9 cellular contexts compared by ENCODE assay signal in the genomic region with DNA sequence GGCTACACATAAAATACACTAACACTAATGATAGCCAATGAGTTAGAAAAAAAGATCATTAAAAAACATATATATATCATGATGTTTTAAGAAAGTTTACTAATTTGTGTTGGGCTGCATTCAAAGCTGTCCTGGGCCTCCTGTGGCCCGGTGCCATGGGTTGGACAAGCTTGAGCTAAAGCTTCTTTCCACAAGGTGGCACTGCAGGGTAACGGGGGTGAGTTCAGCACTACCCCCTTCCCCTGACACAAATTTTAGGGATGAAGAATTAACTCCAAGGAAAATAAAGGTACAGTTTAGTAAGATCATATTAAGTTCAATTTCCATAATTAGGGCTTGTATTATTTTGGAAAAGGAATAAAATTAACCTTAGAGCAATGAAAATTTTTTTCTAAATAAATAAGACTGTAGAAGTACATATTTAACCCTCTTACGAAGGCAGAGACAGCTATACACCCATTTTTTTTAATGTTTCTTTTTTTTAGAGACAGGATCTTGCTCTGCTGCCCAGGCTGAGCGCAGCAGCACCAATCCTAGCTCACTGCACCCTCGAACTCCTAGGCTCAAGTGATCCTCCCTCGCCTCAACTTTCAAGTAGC. TPM values are rescaled to one million over a fixed set of nuclear protein-coding genes. Genes with fewer than 3 reads are reported as not detected.
A peak's percentile ranks its signal among the peaks of the same experiment; 100 is the strongest.
DNase-seq lines count a peak whose midpoint lies in the region; ATAC-seq and TF ChIP-seq lines count a peak whose summit lies in the region.
"Had no signal": no experiment of that assay in that cellular context is flagged by ENCODE, and none has a peak within 500 bp of the region (broad histone marks: within the 10 kb centered on the region; RNA-seq: fewer than 3 reads in every experiment).

No MANE protein-coding gene starts in this region.

- H3K9me2 ChIP-seq in PC-9 (ENCODE audit: insufficient read depth), result no peaks in the 10 kb centered on the region

- no TSS peak for BruUV-seq in PC-9 (replicated peaks; lab: Mats Ljungman, UMichigan)

- H3K79me2 ChIP-seq in PC-9 (ENCODE audit: low read depth) (no peaks in the 10 kb centered on the region), neural progenitor cell (ENCODE audit: low read depth) (no peaks in the 10 kb centered on the region)

- H3K36me3 ChIP-seq in CD8-positive, alpha-beta T cell (ENCODE audit: insufficient read depth, low read length), result no peaks in the 10 kb centered on the region
- H3K36me3 ChIP-seq in PC-9 (ENCODE audit: low read depth) (no peaks in the 10 kb centered on the region), neural progenitor cell (no peaks in the 10 kb centered on the region)

- no peak overlapping the region for H3K4me3 ChIP-seq in CD8-positive, alpha-beta T cell (ENCODE audit: low read depth, low read length)
- H3K4me3 ChIP-seq in PC-9 (no peak overlapping the region), fibroblast of pulmonary artery (replicated peaks; ENCODE audit: low read depth, low read length) (no peak overlapping the region), neural progenitor cell (no peak overlapping the region)

- H2AFZ ChIP-seq in PC-9 (no peak overlapping the region), neural progenitor cell (replicated peaks) (no peak overlapping the region)

- no peak overlapping the region for H3K9ac ChIP-seq in neural progenitor cell

- no peaks in the 10 kb centered on the region for H3K36me3 Mint-ChIP-seq in CD8-positive, alpha-beta T cell
- no peaks in the 10 kb centered on the region for H3K36me3 Mint-ChIP-seq in neural progenitor cell

- no peaks in the 10 kb centered on the region for H3K9me3 Mint-ChIP-seq in CD8-positive, alpha-beta T cell
- H3K9me3 Mint-ChIP-seq in neural progenitor cell, result no peaks in the 10 kb centered on the region
- H3K9me3 Mint-ChIP-seq: IgD-negative memory B cell had no signal

- H3K27me3 ChIP-seq in CD8-positive, alpha-beta T cell (ENCODE audit: insufficient read depth, low read length), result no peaks in the 10 kb centered on the region
- H3K27me3 ChIP-seq in PC-9 (ENCODE audit: insufficient read depth, low read depth), result no peaks in the 10 kb centered on the region
- no peaks in the 10 kb centered on the region for H3K27me3 ChIP-seq in neural progenitor cell

- intact Hi-C loops in CD8-positive, alpha-beta T cell (cut with DNase I, micrococcal nuclease), result loop anchor here (1.0 to 10.0 kb wide), 5 partner anchors 39 to 756 kb away; a partner anchor contains a TSS
- intact Hi-C loops in PC-9 (cut with micrococcal nuclease; ENCODE audit: unreplicated experiment), result loop anchor here (1.0 kb wide), 3 partner anchors 102 to 267 kb away; no protein-coding TSS in a partner anchor

- CTCF ChIA-PET in CD8-positive, alpha-beta T cell (lab: Charles Lee), result interaction anchor here (0.5 to 12.2 kb wide), 29 partner anchors 9 to 1625 kb away, joined by 3 to 259 read pairs (median 5); a partner anchor contains a TSS
- CTCF ChIA-PET in PC-9 (lab: Charles Lee), result interaction anchor here (0.6 to 1.9 kb wide), 11 partner anchors 17 to 270 kb away, joined by 3 to 11 read pairs (median 5); no protein-coding TSS in a partner anchor

- no peak overlapping the region for H3K4me3 Mint-ChIP-seq in CD8-positive, alpha-beta T cell
- H3K4me3 Mint-ChIP-seq in neural progenitor cell, result no peak overlapping the region

- H3K4me1 Mint-ChIP-seq in CD8-positive, alpha-beta T cell (ENCODE audit: low read depth), result peaks cover 15% of the 10 kb centered on the region
- no peaks in the 10 kb centered on the region for H3K4me1 Mint-ChIP-seq in neural progenitor cell

- peak; percentile 78 for ATAC-seq in CD8-positive, alpha-beta T cell
- no peak for ATAC-seq in GM21381 (IDR thresholded peaks at IDR 0.05; ENCODE audit: unreplicated experiment)

- H3K4me2 ChIP-seq in PC-9, result no peak overlapping the region
- H3K4me2 ChIP-seq in neural progenitor cell, result no peak overlapping the region

- POLR2A ChIA-PET in CD8-positive, alpha-beta T cell (lab: Charles Lee), result no interaction called here
- POLR2A ChIA-PET in PC-9 (lab: Charles Lee; ENCODE audit: unreplicated experiment), result interaction anchor here (0.7 to 0.9 kb wide), 3 partner anchors 8 to 94 kb away, joined by 7 to 11 read pairs (median 10); no protein-coding TSS in a partner anchor

- 0 out of 2 replicates have a peak, but pooled peaks cover 6% of the 10 kb centered on the region for H4K20me1 ChIP-seq in PC-9 (ENCODE audit: insufficient read depth)
- H4K20me1 ChIP-seq in neural progenitor cell (ENCODE audit: low read depth), result no peaks in the 10 kb centered on the region

- peak; percentile 96 for TF ChIP-seq CTCF in CD8-positive, alpha-beta T cell (IDR thresholded peaks at IDR 0.05)
- TF ChIP-seq CTCF in PC-9 (conservative IDR thresholded peaks at IDR 0.05) (peak; percentile 92), fibroblast of pulmonary artery (IDR thresholded peaks at IDR 0.05; ENCODE audit: low read length, missing control alignments) (peak; percentile 85), neural progenitor cell (IDR thresholded peaks at IDR 0.05) (peak; percentile 95)

- no peak overlapping the region for H3K27ac ChIP-seq in CD8-positive, alpha-beta T cell (ENCODE audit: low read depth, low read length)
- H3K27ac ChIP-seq in PC-9 (no peak overlapping the region), neural progenitor cell (no peak overlapping the region), substantia nigra (ENCODE audit: low read depth, low read length, poor library complexity, severe bottlenecking) (no peak overlapping the region)

- no peaks in the 10 kb centered on the region for H3K4me1 ChIP-seq in CD8-positive, alpha-beta T cell (ENCODE audit: insufficient read depth, low read length)
- H3K4me1 ChIP-seq in PC-9 (replicated peaks; ENCODE audit: insufficient read depth), result no peaks in the 10 kb centered on the region
- H3K4me1 ChIP-seq in neural progenitor cell, result no peaks in the 10 kb centered on the region

- H3F3A ChIP-seq in PC-9 (ENCODE audit: insufficient read depth, low read depth) (no peaks in the 10 kb centered on the region), neural progenitor cell (ENCODE audit: low read depth) (no peaks in the 10 kb centered on the region)

- no peak overlapping the region for H3K27ac Mint-ChIP-seq in CD8-positive, alpha-beta T cell
- no peak overlapping the region for H3K27ac Mint-ChIP-seq in neural progenitor cell
- H3K27ac Mint-ChIP-seq: IgD-negative memory B cell had no signal

- peak; percentile 28 to 77 (median 68) for DNase-seq in CD8-positive, alpha-beta T cell
- peak; percentile 51 for DNase-seq in HuH-7 (ENCODE audit: low spot score)
- DNase-seq in PC-9, result peak; percentile 49 to 69
- DNase-seq in activated T-cell treated with anti-CD3 and anti-CD28 coated beads, Interleukin-2, amount 50 U/mL, for 48 hours, result peak; percentile 66 to 74
- DNase-seq in fibroblast of pulmonary artery (ENCODE audit: low read depth), result peak; percentile 82
- DNase-seq in neural progenitor cell (ENCODE audit: low spot score), result peak; percentile 90
- peak in 42 of 49 donors; percentile 2 to 70 (median 43) for DNase-seq in substantia nigra (lab: John Stamatoyannopoulos, UW)

- no peaks in the 10 kb centered on the region for H3K27me3 Mint-ChIP-seq in CD8-positive, alpha-beta T cell (ENCODE audit: low read depth)
- H3K27me3 Mint-ChIP-seq in neural progenitor cell (ENCODE audit: insufficient read depth, low read depth), result peaks cover 8% of the 10 kb centered on the region
- H3K27me3 Mint-ChIP-seq: IgD-negative memory B cell had no signal

- no peaks in the 10 kb centered on the region for H3K9me3 ChIP-seq in CD8-positive, alpha-beta T cell (ENCODE audit: low read length)
- H3K9me3 ChIP-seq in PC-9 (ENCODE audit: insufficient read depth, low read depth) (no peaks in the 10 kb centered on the region), neural progenitor cell (ENCODE audit: low read depth) (no peaks in the 10 kb centered on the region)

RNA-seq across cellular contexts. Expression of a gene that starts 38.9 kb away (rescaled TPM):
- total RNA-seq in CD8-positive, alpha-beta T cell, result 10 to 100 TPM; 20.9 to 22.6 TPM
- 26.5 and 36.5 TPM in 2 replicates for total RNA-seq in PC-9 (2021)
- 2.4 and 2.5 TPM in 2 replicates for total RNA-seq in neural progenitor cell (ENCODE audit: low replicate concordance)
